Comparison of ENCODE assay signal across 8 cellular contexts in genomic region chr11:64245797-64246623, GRCh38. TPM values are rescaled to one million over a fixed set of nuclear protein-coding genes. Genes with fewer than 3 reads are reported as not detected.
A peak's percentile ranks its signal among the peaks of the same experiment; 100 is the strongest.
DNase-seq lines count a peak whose midpoint lies in the region; ATAC-seq and TF ChIP-seq lines count a peak whose summit lies in the region.

No MANE protein-coding gene starts in this region.

- H3K18ac ChIP-seq in mesenchymal stem cell (ENCODE audit: low read depth in 1 of 2, low read length in 2 of 2): peak overlapping the region; percentile 68 to 91

- H3K27ac Mint-ChIP-seq in activated CD4-positive, alpha-beta T cell treated with anti-CD3 and anti-CD28 coated beads, Interleukin-2, amount 10 ng/mL, durations not matched to agents 24 days and 14 days: peak overlapping the region; percentile 94

- ATAC-seq in GM18907 (IDR thresholded peaks at IDR 0.05; ENCODE audit: unreplicated experiment): no peak

- peaks cover 40% of the 10 kb centered on the region for H3K4me1 ChIP-seq in mesenchymal stem cell (ENCODE audit: control insufficient read depth, insufficient read depth, low read depth, low read length)

- no peaks in the 10 kb centered on the region for H3K27me3 ChIP-seq in dorsolateral prefrontal cortex
- no peaks in the 10 kb centered on the region for H3K27me3 ChIP-seq in mesenchymal stem cell (ENCODE audit: control insufficient read depth in 1 of 2, insufficient read depth in 1 of 2, low read length in 2 of 2)

- peak overlapping the region; percentile 90 for H3K4me3 Mint-ChIP-seq in activated CD4-positive, alpha-beta T cell treated with anti-CD3 and anti-CD28 coated beads, Interleukin-2, amount 10 ng/mL, durations not matched to agents 24 days and 14 days

- H3K27ac ChIP-seq in dorsolateral prefrontal cortex: peak overlapping the region in 56 of 59 donors; percentile 29 to 87 (median 69)
- peak overlapping the region; percentile 79 for H3K27ac ChIP-seq in mesenchymal stem cell (ENCODE audit: low read length, poor library complexity, severe bottlenecking)

- no peaks in the 10 kb centered on the region for H3K9me3 ChIP-seq in mesenchymal stem cell (ENCODE audit: control insufficient read depth, low read length)

- peaks cover 20% of the 10 kb centered on the region for H3K36me3 Mint-ChIP-seq in activated CD4-positive, alpha-beta T cell treated with anti-CD3 and anti-CD28 coated beads, Interleukin-2, amount 10 ng/mL, durations not matched to agents 24 days and 14 days (ENCODE audit: low read depth)

- H2BK12ac ChIP-seq in mesenchymal stem cell (ENCODE audit: low read length in 2 of 2): peak overlapping the region; percentile 69 to 87

- H4K91ac ChIP-seq in mesenchymal stem cell (ENCODE audit: low read length): peak overlapping the region; percentile 95

- H3K14ac ChIP-seq in mesenchymal stem cell (ENCODE audit: low read length in 2 of 2): peak overlapping the region in 1 of 2 experiments; percentile 98

- peak overlapping the region; percentile 82 for H2BK120ac ChIP-seq in mesenchymal stem cell (ENCODE audit: low read depth, low read length)

- peak overlapping the region; percentile 96 for H3K4ac ChIP-seq in mesenchymal stem cell (ENCODE audit: low read depth in 1 of 2, low read length in 2 of 2)

- H3K79me1 ChIP-seq in mesenchymal stem cell (replicated peaks; ENCODE audit: low read length, poor library complexity, severe bottlenecking): peaks cover 5% of the 10 kb centered on the region

- peaks cover 24% of the 10 kb centered on the region for H3K4me1 Mint-ChIP-seq in activated CD4-positive, alpha-beta T cell treated with anti-CD3 and anti-CD28 coated beads, Interleukin-2, amount 10 ng/mL, durations not matched to agents 24 days and 14 days

- intact Hi-C loops in activated CD4-positive, alpha-beta T cell treated with anti-CD3 and anti-CD28 coated beads, Interleukin-2, amount 10 ng/mL, durations not matched to agents 24 days and 14 days (cut with micrococcal nuclease): loop anchor here (1.0 to 10.0 kb wide), 2 partner anchors 59 to 1641 kb away; partner anchors contain the start of genes ESRRA and MTA2
- intact Hi-C loops in dorsolateral prefrontal cortex (cut with DNase I): no loop called here

- peak overlapping the region; percentile 30 for H2BK15ac ChIP-seq in mesenchymal stem cell (ENCODE audit: low read depth, poor library complexity, severe bottlenecking)

- 2% methylated on average over 32 of the region's 47 CpGs for WGBS in mesenchymal stem cell

- H4K8ac ChIP-seq in mesenchymal stem cell (ENCODE audit: low read length): peak overlapping the region; percentile 33

- peak; percentile 67 for DNase-seq in GM04503 (ENCODE audit: low read depth)
- peak; percentile 40 for DNase-seq in NCI-H1092 (lab: John Stamatoyannopoulos, UW)
- DNase-seq in activated CD4-positive, alpha-beta T cell treated with anti-CD3 and anti-CD28 coated beads, Interleukin-2, amount 10 ng/mL, durations not matched to agents 24 days and 14 days: peak; percentile 82
- DNase-seq in dorsolateral prefrontal cortex: peak in 4 of 10 donors; percentile 46 to 83 (median 70)
- peak; percentile 93 for DNase-seq in mesenchymal stem cell
- DNase-seq in stimulated activated CD8-positive, alpha-beta memory T cell treated with anti-CD3 and anti-CD28 coated beads, Interleukin-4, amount 100 ng/mL, for 24 hours (ENCODE audit: low read depth): peak; percentile 74
- DNase-seq in SK-N-DZ (ENCODE audit: low spot score): no peak

- H3K9me3 Mint-ChIP-seq in activated CD4-positive, alpha-beta T cell treated with anti-CD3 and anti-CD28 coated beads, Interleukin-2, amount 10 ng/mL, durations not matched to agents 24 days and 14 days: no peaks in the 10 kb centered on the region

- H2AFZ ChIP-seq in mesenchymal stem cell (ENCODE audit: low read depth, low read length): no peak overlapping the region

- H3K9ac ChIP-seq in mesenchymal stem cell (ENCODE audit: low read length): peak overlapping the region; percentile 93

- peak overlapping the region; percentile 89 for H3K4me2 ChIP-seq in mesenchymal stem cell (ENCODE audit: low read length, poor library complexity, severe bottlenecking)

- peaks cover 14 to 26% of the 10 kb centered on the region in 2 experiments for H3K36me3 ChIP-seq in mesenchymal stem cell (ENCODE audit: control insufficient read depth in 1 of 2, insufficient read depth in 2 of 2, low read depth in 1 of 2, low read length in 2 of 2)

- peak overlapping the region in 1 of 2 experiments; percentile 90 for H3K23ac ChIP-seq in mesenchymal stem cell (ENCODE audit: low read length in 2 of 2)

- no peak for TF ChIP-seq CTCF in dorsolateral prefrontal cortex (IDR thresholded peaks at IDR 0.05 in 54 of 56, conservative IDR thresholded peaks at IDR 0.05 in 2 of 56; ENCODE audit: low read depth in 1 of 56, partially characterized antibody in 56 of 56)

- H3K4me3 ChIP-seq in dorsolateral prefrontal cortex (peak overlapping the region; percentile 45 to 84 (median 69)), mesenchymal stem cell (ENCODE audit: insufficient read depth in 1 of 2, low read depth in 1 of 2, low read length in 2 of 2) (peak overlapping the region; percentile 75 to 95)

- no peaks in the 10 kb centered on the region for H3K27me3 Mint-ChIP-seq in activated CD4-positive, alpha-beta T cell treated with anti-CD3 and anti-CD28 coated beads, Interleukin-2, amount 10 ng/mL, durations not matched to agents 24 days and 14 days

- H2BK5ac ChIP-seq in mesenchymal stem cell (ENCODE audit: low read depth, low read length, poor library complexity, severe bottlenecking): peak overlapping the region; percentile 10

- H2AK5ac ChIP-seq in mesenchymal stem cell (ENCODE audit: low read length, severe bottlenecking): peak overlapping the region; percentile 6

RNA-seq across cellular contexts. Expression of gene PPP1R14B, which starts 0.7 kb away (rescaled TPM):
- 284 TPM in 2 replicates for total RNA-seq in activated CD4-positive, alpha-beta T cell treated with anti-CD3 and anti-CD28 coated beads, Interleukin-2, amount 10 ng/mL, durations not matched to agents 24 days and 14 days
- total RNA-seq in dorsolateral prefrontal cortex: 10 to 100 TPM; 14.3 to 71.9 (median 29.4) TPM
- polyA plus RNA-seq in mesenchymal stem cell (2013, experiment 1 of 2): 279 TPM
- polyA plus RNA-seq in mesenchymal stem cell (2013, experiment 2 of 2): 281 TPM
- polyA plus RNA-seq in SK-N-DZ (2014; cell fraction: cytosol; rRNA removed): 338 and 347 TPM in 2 replicates
- 276 and 390 TPM in 2 replicates for polyA plus RNA-seq in SK-N-DZ (2014; cell fraction: nucleus; rRNA removed)

RNA-seq across cellular contexts. Expression of gene FKBP2, which starts 5.1 kb away (rescaled TPM):
- total RNA-seq in activated CD4-positive, alpha-beta T cell treated with anti-CD3 and anti-CD28 coated beads, Interleukin-2, amount 10 ng/mL, durations not matched to agents 24 days and 14 days: 28.8 and 30.6 TPM in 2 replicates
- total RNA-seq in dorsolateral prefrontal cortex: 100 to 1,000 TPM in 2 of 120 experiments, 10 to 100 TPM in 118; 43.6 to 115 (median 66.0) TPM
- polyA plus RNA-seq in mesenchymal stem cell (2013, experiment 1 of 2): 70.1 TPM
- 68.6 TPM for polyA plus RNA-seq in mesenchymal stem cell (2013, experiment 2 of 2)
- 24.6 and 56.9 TPM in 2 replicates for polyA plus RNA-seq in SK-N-DZ (2014; cell fraction: cytosol; rRNA removed)
- 27.8 and 42.6 TPM in 2 replicates for polyA plus RNA-seq in SK-N-DZ (2014; cell fraction: nucleus; rRNA removed)

RNA-seq across cellular contexts. Expression of gene PLCB3, which starts 5.3 kb away (rescaled TPM):
- 16.6 and 16.7 TPM in 2 replicates for total RNA-seq in activated CD4-positive, alpha-beta T cell treated with anti-CD3 and anti-CD28 coated beads, Interleukin-2, amount 10 ng/mL, durations not matched to agents 24 days and 14 days
- total RNA-seq in dorsolateral prefrontal cortex: 10 to 100 TPM in 41 of 120 experiments, 1 to 10 TPM in 79; 4.4 to 20.8 (median 8.5) TPM
- polyA plus RNA-seq in mesenchymal stem cell (2013, experiment 1 of 2): 22.4 TPM
- 21.6 TPM for polyA plus RNA-seq in mesenchymal stem cell (2013, experiment 2 of 2)
- polyA plus RNA-seq in SK-N-DZ (2014; cell fraction: cytosol; rRNA removed): 22.7 and 25.9 TPM in 2 replicates
- 42.9 and 51.1 TPM in 2 replicates for polyA plus RNA-seq in SK-N-DZ (2014; cell fraction: nucleus; rRNA removed)

RNA-seq across cellular contexts. Expression of gene VEGFB, which starts 11.6 kb away (rescaled TPM):
- total RNA-seq in activated CD4-positive, alpha-beta T cell treated with anti-CD3 and anti-CD28 coated beads, Interleukin-2, amount 10 ng/mL, durations not matched to agents 24 days and 14 days: 65.4 and 66.7 TPM in 2 replicates
- total RNA-seq in dorsolateral prefrontal cortex: 100 to 1,000 TPM in 51 of 120 experiments, 10 to 100 TPM in 69; 70.2 to 201 (median 97.2) TPM
- 139 TPM for polyA plus RNA-seq in mesenchymal stem cell (2013, experiment 1 of 2)
- 137 TPM for polyA plus RNA-seq in mesenchymal stem cell (2013, experiment 2 of 2)
- polyA plus RNA-seq in SK-N-DZ (2014; cell fraction: cytosol; rRNA removed): 25.6 and 51.1 TPM in 2 replicates
- 46.0 and 61.0 TPM in 2 replicates for polyA plus RNA-seq in SK-N-DZ (2014; cell fraction: nucleus; rRNA removed)

RNA-seq across cellular contexts. Expression of gene DNAJC4, which starts 15.7 kb away (rescaled TPM):
- 19.9 and 20.0 TPM in 2 replicates for total RNA-seq in activated CD4-positive, alpha-beta T cell treated with anti-CD3 and anti-CD28 coated beads, Interleukin-2, amount 10 ng/mL, durations not matched to agents 24 days and 14 days
- total RNA-seq in dorsolateral prefrontal cortex: 10 to 100 TPM; 22.5 to 46.8 (median 32.3) TPM
- 38.5 TPM for polyA plus RNA-seq in mesenchymal stem cell (2013, experiment 1 of 2)
- polyA plus RNA-seq in mesenchymal stem cell (2013, experiment 2 of 2): 36.7 TPM
- polyA plus RNA-seq in SK-N-DZ (2014; cell fraction: cytosol; rRNA removed): 5.3 and 6.5 TPM in 2 replicates
- polyA plus RNA-seq in SK-N-DZ (2014; cell fraction: nucleus; rRNA removed): 18.0 and 22.5 TPM in 2 replicates
